Comparison of ENCODE assay signal across 1 cellular context in the genomic region with DNA sequence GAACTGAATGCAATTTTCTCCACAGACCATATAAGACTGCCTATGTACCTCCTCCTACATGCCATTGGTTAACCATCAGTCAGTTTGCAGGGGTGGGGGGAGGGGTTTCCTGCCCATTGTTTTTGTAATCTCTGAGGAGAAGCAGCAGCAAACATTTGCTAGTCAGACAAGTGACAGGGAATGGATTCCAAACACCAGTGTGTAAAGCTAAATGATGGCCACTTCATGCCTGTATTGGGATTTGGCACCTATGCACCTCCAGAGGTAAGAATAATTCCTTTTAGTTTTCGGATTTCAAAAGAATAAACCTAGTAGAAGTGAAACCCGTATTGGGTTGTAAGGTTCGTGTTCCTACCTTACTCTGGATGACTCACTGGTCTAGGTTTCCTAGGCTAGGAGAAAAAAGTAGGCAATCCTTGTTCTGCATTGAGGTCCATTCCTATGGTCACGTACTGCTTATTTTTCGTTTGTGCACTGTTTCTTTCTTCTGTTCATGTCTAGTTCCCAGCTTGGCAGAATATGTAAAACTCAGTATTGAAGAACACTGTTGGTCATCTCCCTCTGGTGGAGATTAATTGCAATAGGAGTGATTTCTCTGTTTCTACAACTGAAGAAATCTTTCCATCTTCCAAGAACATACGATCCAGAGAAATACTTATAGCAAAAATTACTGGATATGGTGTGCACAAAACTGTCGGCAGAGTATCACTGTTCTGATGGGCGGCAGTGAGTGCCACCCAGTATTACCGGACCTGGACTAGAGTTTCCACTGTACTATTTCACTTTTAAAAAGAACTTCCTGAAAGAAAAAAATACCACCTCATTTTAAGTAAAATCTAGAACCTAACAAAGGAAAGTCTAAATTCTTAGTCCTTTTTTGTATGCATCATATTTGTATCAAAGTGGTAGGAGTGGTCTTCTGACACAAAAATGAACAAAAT.
TF ChIP-seq lines count a peak whose summit lies in the region.

Gene AKR1C3 (plus strand): TSS at position 150 of the 941 bp plus-strand sequence. CDS start 31 bp downstream, at position 181.

TF ChIP-seq in HepG2, 621 proteins besides CTCF, POLR2A, EP300 and RAD21 (continued from another document and continues in another):
- TF ChIP-seq, protein P1, sequence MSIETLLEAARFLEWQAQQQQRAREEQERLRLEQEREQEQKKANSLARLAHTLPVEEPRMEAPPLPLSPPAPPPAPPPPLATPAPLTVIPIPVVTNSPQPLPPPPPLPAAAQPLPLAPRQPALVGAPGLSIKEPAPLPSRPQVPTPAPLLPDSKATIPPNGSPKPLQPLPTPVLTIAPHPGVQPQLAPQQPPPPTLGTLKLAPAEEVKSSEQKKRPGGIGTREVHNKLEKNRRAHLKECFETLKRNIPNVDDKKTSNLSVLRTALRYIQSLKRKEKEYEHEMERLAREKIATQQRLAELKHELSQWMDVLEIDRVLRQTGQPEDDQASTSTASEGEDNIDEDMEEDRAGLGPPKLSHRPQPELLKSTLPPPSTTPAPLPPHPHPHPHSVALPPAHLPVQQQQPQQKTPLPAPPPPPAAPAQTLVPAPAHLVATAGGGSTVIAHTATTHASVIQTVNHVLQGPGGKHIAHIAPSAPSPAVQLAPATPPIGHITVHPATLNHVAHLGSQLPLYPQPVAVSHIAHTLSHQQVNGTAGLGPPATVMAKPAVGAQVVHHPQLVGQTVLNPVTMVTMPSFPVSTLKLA (IDR thresholded peaks at IDR 0.05) = no peak
- TF ChIP-seq KLF12 (CRISPR knock-in tag; IDR thresholded peaks at IDR 0.05; ENCODE audit: borderline replicate concordance) (0 out of 2 replicates have a peak, but pooled peaks have one; percentile 54), ZNF619 (CRISPR knock-in tag; IDR thresholded peaks at IDR 0.05) (no peak), ZNF784 (CRISPR knock-in tag; IDR thresholded peaks at IDR 0.05; ENCODE audit: borderline replicate concordance) (0 out of 2 replicates have a peak, but pooled peaks have one; percentile 59), TBL1XR1 (IDR thresholded peaks at IDR 0.05; ENCODE audit: borderline replicate concordance, low read length, partially characterized antibody) (no peak), SMC3 (IDR thresholded peaks at IDR 0.05; ENCODE audit: low read length) (peak; percentile 75), SAP130 (CRISPR knock-in tag; IDR thresholded peaks at IDR 0.05; ENCODE audit: low read depth) (peak; percentile 71), ATRX (CRISPR knock-in tag; IDR thresholded peaks at IDR 0.05; ENCODE audit: borderline replicate concordance) (no peak), SOX13 (IDR thresholded peaks at IDR 0.05) (0 out of 2 replicates have a peak, but pooled peaks have one; percentile 35), SOX13 (CRISPR knock-in tag; conservative IDR thresholded peaks at IDR 0.05 in 1 of 2, IDR thresholded peaks at IDR 0.05 in 1 of 2) (peak in 1 of 2 experiments; percentile 69; a peak in 2 of 4 replicates), NAIF1 (CRISPR knock-in tag; IDR thresholded peaks at IDR 0.05; ENCODE audit: borderline replicate concordance) (no peak), KMT2B (CRISPR knock-in tag; IDR thresholded peaks at IDR 0.05) (peak; percentile 15; the same call in 1 of the 2 replicates), ZFP1 (CRISPR knock-in tag; IDR thresholded peaks at IDR 0.05) (peak; percentile 74; the same call in 1 of the 2 replicates), ZSCAN25 (CRISPR knock-in tag; IDR thresholded peaks at IDR 0.05) (peak; percentile 78; the same call in 1 of the 2 replicates), TCF7 (IDR thresholded peaks at IDR 0.05; ENCODE audit: low read depth) (no peak), SMAD3 (CRISPR knock-in tag; IDR thresholded peaks at IDR 0.05) (no peak), GABPB1 (CRISPR knock-in tag; IDR thresholded peaks at IDR 0.05) (peak; percentile 34; the same call in 1 of the 2 replicates), GATAD2A (CRISPR knock-in tag; IDR thresholded peaks at IDR 0.05) (peak; percentile 66), ZBTB33 (CRISPR knock-in tag; IDR thresholded peaks at IDR 0.05) (0 out of 2 replicates have a peak, but pooled peaks have one; percentile 19), ZNF234 (CRISPR knock-in tag; conservative IDR thresholded peaks at IDR 0.05) (no peak), JARID2 (CRISPR knock-in tag; IDR thresholded peaks at IDR 0.05; ENCODE audit: insufficient replicate concordance) (no peak), ZNF230 (CRISPR knock-in tag; IDR thresholded peaks at IDR 0.05) (no peak), ZNF207 (IDR thresholded peaks at IDR 0.05; ENCODE audit: borderline replicate concordance) (no peak), U2AF2 (IDR thresholded peaks at IDR 0.05; ENCODE audit: low read depth, low read length) (no peak), ZBTB2 (CRISPR knock-in tag; IDR thresholded peaks at IDR 0.05; ENCODE audit: low read depth) (no peak), ZNF513 (CRISPR knock-in tag; conservative IDR thresholded peaks at IDR 0.05) (no peak), SP4 (CRISPR knock-in tag; IDR thresholded peaks at IDR 0.05) (no peak), ZNF33A (CRISPR knock-in tag; IDR thresholded peaks at IDR 0.05; ENCODE audit: borderline replicate concordance) (no peak), ZBTB8A (CRISPR knock-in tag; IDR thresholded peaks at IDR 0.05; ENCODE audit: borderline replicate concordance, low read depth) (no peak), ZNF317 (CRISPR knock-in tag; IDR thresholded peaks at IDR 0.05) (no peak), ELF3 (CRISPR knock-in tag; IDR thresholded peaks at IDR 0.05) (no peak), ZNF232 (CRISPR knock-in tag; IDR thresholded peaks at IDR 0.05; ENCODE audit: borderline replicate concordance) (no peak)
- TF ChIP-seq, protein P2, sequence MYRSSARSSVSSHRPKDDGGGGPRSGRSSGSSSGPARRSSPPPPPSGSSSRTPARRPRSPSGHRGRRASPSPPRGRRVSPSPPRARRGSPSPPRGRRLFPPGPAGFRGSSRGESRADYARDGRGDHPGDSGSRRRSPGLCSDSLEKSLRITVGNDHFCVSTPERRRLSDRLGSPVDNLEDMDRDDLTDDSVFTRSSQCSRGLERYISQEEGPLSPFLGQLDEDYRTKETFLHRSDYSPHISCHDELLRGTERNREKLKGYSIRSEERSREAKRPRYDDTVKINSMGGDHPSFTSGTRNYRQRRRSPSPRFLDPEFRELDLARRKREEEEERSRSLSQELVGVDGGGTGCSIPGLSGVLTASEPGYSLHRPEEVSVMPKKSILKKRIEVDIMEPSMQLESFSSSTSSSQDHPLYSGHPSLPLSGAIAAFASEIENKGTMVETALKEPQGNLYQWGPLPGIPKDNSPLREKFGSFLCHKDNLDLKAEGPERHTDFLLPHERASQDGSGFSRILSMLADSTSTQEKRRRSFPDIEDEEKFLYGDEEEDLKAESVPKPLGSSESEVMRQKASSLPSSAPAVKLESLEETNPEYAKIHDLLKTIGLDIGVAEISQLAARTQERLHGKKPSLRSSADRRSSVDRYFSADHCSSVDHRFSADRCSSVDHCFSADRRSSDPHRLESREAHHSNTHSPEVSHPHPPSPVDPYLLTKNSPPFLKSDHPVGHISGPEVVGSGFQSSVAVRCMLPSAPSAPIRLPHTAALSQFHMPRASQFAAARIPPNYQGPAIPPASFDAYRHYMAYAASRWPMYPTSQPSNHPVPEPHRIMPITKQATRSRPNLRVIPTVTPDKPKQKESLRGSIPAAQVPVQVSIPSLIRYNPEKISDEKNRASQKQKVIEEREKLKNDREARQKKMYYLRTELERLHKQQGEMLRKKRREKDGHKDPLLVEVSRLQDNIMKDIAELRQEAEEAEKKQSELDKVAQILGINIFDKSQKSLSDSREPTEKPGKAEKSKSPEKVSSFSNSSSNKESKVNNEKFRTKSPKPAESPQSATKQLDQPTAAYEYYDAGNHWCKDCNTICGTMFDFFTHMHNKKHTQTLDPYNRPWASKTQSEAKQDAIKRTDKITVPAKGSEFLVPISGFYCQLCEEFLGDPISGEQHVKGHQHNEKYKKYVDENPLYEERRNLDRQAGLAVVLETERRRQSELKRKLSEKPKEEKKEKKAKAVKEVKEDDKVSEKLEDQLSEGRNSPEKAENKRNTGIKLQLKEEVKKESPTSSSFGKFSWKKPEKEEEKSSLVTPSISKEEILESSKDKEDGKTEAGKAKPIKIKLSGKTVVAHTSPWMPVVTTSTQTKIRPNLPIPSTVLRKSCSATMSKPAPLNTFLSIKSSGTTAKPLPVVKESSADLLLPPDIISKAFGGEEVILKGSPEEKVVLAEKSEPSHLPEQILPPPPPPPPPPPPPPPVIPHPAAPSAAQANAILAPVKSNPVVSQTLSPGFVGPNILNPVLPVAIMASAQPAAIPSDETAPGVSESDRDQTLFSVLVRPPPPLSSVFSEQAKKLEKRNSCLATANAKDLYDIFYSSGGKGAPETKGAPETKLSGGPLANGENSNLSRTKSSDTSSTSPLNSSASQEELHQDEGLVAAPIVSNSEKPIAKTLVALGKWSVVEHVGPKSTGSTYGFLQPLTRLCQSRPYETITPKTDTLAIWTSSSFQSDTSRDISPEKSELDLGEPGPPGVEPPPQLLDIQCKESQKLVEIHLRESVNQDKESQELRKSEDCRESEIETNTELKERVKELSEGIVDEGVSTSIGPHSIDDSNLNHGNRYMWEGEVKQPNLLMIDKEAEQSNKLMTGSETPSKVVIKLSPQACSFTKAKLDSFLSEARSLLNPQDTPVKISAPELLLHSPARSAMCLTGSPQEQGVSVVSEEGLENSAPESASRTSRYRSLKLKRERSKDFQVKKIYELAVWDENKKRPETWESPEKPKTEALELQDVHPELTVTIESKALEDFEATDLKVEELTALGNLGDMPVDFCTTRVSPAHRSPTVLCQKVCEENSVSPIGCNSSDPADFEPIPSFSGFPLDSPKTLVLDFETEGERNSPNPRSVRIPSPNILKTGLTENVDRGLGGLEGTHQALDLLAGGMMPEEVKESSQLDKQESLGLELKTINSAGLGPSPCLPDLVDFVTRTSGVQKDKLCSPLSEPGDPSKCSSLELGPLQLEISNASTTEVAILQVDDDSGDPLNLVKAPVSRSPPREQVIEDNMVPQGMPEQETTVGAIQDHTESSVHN (CRISPR knock-in tag; IDR thresholded peaks at IDR 0.05) = no peak
- TF ChIP-seq, protein P3, sequence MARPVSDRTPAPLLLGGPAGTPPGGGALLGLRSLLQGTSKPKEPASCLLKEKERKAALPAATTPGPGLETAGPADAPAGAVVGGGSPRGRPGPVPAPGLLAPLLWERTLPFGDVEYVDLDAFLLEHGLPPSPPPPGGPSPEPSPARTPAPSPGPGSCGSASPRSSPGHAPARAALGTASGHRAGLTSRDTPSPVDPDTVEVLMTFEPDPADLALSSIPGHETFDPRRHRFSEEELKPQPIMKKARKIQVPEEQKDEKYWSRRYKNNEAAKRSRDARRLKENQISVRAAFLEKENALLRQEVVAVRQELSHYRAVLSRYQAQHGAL (CRISPR knock-in tag; IDR thresholded peaks at IDR 0.05; ENCODE audit: not compliant biosample characterization) = no peak
- TF ChIP-seq, protein P4, sequence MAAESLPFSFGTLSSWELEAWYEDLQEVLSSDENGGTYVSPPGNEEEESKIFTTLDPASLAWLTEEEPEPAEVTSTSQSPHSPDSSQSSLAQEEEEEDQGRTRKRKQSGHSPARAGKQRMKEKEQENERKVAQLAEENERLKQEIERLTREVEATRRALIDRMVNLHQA (CRISPR knock-in tag; IDR thresholded peaks at IDR 0.05) = no peak
- TF ChIP-seq, protein P5, sequence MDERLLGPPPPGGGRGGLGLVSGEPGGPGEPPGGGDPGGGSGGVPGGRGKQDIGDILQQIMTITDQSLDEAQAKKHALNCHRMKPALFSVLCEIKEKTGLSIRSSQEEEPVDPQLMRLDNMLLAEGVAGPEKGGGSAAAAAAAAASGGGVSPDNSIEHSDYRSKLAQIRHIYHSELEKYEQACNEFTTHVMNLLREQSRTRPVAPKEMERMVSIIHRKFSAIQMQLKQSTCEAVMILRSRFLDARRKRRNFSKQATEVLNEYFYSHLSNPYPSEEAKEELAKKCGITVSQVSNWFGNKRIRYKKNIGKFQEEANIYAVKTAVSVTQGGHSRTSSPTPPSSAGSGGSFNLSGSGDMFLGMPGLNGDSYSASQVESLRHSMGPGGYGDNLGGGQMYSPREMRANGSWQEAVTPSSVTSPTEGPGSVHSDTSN (CRISPR knock-in tag; IDR thresholded peaks at IDR 0.05) = peak; percentile 27; the same call in 1 of the 2 replicates
